In the genomic region with DNA sequence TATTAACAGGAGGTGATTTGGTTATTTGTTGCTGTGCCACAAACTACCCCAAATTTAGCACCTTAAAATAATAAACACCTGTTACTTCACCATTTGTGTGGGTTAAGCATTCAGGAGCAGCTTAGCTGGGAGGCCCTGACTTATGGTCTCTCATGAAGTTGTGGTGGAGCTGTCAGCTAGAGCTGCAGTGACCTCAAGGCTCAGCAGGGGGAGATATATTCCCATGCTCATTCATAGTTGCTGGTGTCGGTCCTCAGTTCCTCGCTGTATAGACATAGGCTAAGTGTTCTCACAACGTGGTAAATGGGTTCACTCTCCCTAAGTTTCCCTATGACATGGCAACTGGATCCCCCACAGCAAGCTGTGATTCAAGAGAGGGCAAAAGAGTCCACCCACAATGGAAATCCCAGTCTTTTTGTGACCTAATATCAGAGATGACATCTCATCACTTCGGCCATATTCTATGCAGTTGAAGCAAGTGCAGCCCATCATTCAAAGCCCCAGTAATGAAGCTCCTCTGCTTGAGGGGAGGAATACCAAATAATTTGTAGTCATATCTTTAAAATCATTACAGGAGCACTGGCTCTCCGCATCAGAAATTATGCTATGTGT, we compare ENCODE assay signal across 8 cellular contexts. TPM values are rescaled to one million over a fixed set of nuclear protein-coding genes. Genes with fewer than 3 reads are reported as not detected.
DNase-seq lines count a peak whose midpoint lies in the region; ATAC-seq and TF ChIP-seq lines count a peak whose summit lies in the region.

No MANE protein-coding gene starts in this region.

- H3K9me3 ChIP-seq in sigmoid colon, result no peaks in the 10 kb centered on the region

- DNase-seq in EH (ENCODE audit: low read depth) (peak; percentile 56), NB4 (ENCODE audit: low read depth) (peak; percentile 57), fibroblast of the conjunctiva (ENCODE audit: low read depth) (peak; percentile 2), retina (peak; percentile 22), sigmoid colon (no peak), 8988T (no peak)

- TF ChIP-seq POLR2A in NB4 (IDR thresholded peaks at IDR 0.05; ENCODE audit: extremely low read depth, insufficient read length), result no peak
- TF ChIP-seq POLR2A in sigmoid colon (IDR thresholded peaks at IDR 0.05), result no peak

- no peaks in the 10 kb centered on the region for H3K4me1 ChIP-seq in sigmoid colon

- WGBS in sigmoid colon, 2 donors, result 48 to 54% methylated on average over 5 of the region's 5 CpGs

- no peak overlapping the region for H3K4me3 ChIP-seq in NB4 (ENCODE audit: low read depth, low read length)
- no peak overlapping the region for H3K4me3 ChIP-seq in WI38 (ENCODE audit: low read depth, low read length)
- H3K4me3 ChIP-seq in sigmoid colon, result no peak overlapping the region

- ATAC-seq in GM21447 (IDR thresholded peaks at IDR 0.05; ENCODE audit: unreplicated experiment), result peak; percentile 61

- H3K27ac ChIP-seq in sigmoid colon, result no peak overlapping the region

- TF ChIP-seq EP300 in sigmoid colon (IDR thresholded peaks at IDR 0.05), result no peak

- TF ChIP-seq CTCF in NB4 (IDR thresholded peaks at IDR 0.05; ENCODE audit: low read depth, low read length) (peak; percentile 78), WI38 (IDR thresholded peaks at IDR 0.05; ENCODE audit: low read depth, low read length) (peak; percentile 79), sigmoid colon (IDR thresholded peaks at IDR 0.05) (no peak)

- H3K36me3 ChIP-seq in sigmoid colon, result no peaks in the 10 kb centered on the region

- intact Hi-C loops in sigmoid colon (cut with DNase I), result no loop called here

- no peaks in the 10 kb centered on the region for H3K27me3 ChIP-seq in sigmoid colon

RNA-seq across cellular contexts. Expression of a gene that starts 41.1 kb away (rescaled TPM):
- not detected for total RNA-seq in sigmoid colon
- not detected for polyA plus RNA-seq in sigmoid colon

RNA-seq across cellular contexts. Expression of a gene that starts 41.6 kb away (rescaled TPM):
- total RNA-seq in sigmoid colon, result not detected
- polyA plus RNA-seq in sigmoid colon, result not detected

RNA-seq across cellular contexts. Expression of a gene that starts 57.4 kb away (rescaled TPM):
- 10 to 100 TPM; 11.1 to 17.8 (median 14.3) TPM for total RNA-seq in sigmoid colon
- polyA plus RNA-seq in sigmoid colon, result 1 to 10 TPM; 7.6 to 8.6 (median 7.8) TPM

Comparison
In these comparisons a context has a peak if more than half of its experiments do, and no peak if none do; other contexts are left out.
1. DNase-seq: peak in EH (single experiment), NB4 (single experiment), fibroblast of the conjunctiva (single experiment) and retina (single experiment); none in sigmoid colon (single experiment) and 8988T (single experiment).
2. CTCF ChIP-seq: peak in NB4 (single experiment) and WI38 (single experiment); none in sigmoid colon (0 of 4).